ENCODE assay signal across 1 cellular context in the genomic region with DNA sequence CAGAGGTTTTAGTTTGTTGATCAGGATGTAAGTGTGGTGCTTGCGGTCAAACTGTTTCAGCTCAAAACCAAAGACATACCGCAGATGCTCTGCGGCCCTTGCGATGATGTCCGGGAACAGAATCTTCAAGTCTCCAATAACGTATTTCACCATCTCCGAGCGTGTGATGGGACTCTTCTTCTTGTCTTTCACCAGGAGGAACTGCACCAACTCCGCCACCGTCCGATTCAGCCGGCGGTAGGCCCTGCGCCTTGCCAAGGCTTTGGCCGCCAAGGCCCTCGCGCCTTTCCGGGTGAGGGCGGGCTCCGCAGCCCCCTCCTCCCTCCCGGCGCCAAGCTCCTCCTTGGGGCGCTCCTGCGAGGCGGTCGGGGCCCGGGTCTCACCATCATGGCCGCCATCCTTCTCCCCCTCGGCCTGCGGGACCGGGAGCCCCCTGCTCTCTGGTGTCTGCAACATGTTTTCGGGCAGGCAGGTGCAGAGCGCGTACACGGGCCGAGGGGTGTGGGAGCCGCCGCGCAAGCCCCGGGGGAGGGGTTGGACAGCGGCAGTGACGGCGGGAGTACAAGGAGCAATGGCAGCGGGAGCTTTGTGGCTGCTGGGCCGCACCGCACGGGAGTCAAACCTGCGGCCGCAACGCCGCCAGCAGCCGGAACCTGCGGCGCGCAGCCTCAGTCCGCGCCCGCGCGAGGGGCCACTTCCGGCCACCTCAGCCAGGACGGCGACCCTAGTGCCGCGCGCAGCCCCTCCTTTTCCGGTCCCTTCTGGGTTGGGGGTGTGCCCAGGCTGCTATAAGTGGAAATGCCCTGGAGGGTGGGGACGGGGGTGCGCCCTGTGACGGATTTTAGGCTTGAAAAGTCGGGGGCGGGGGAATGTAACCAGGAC.
A peak's percentile ranks its signal among the peaks of the same experiment; 100 is the strongest.
TF ChIP-seq lines count a peak whose summit lies in the region.

A gene with protein sequence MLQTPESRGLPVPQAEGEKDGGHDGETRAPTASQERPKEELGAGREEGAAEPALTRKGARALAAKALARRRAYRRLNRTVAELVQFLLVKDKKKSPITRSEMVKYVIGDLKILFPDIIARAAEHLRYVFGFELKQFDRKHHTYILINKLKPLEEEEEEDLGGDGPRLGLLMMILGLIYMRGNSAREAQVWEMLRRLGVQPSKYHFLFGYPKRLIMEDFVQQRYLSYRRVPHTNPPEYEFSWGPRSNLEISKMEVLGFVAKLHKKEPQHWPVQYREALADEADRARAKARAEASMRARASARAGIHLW (minus strand): TSS at position 699 of the 882 bp plus-strand sequence. CDS start 243 bp downstream, at position 456.

TF ChIP-seq in K562, 482 proteins besides CTCF, POLR2A, EP300 and RAD21 (continued from another document and continues in another):
- TF ChIP-seq, protein P1, sequence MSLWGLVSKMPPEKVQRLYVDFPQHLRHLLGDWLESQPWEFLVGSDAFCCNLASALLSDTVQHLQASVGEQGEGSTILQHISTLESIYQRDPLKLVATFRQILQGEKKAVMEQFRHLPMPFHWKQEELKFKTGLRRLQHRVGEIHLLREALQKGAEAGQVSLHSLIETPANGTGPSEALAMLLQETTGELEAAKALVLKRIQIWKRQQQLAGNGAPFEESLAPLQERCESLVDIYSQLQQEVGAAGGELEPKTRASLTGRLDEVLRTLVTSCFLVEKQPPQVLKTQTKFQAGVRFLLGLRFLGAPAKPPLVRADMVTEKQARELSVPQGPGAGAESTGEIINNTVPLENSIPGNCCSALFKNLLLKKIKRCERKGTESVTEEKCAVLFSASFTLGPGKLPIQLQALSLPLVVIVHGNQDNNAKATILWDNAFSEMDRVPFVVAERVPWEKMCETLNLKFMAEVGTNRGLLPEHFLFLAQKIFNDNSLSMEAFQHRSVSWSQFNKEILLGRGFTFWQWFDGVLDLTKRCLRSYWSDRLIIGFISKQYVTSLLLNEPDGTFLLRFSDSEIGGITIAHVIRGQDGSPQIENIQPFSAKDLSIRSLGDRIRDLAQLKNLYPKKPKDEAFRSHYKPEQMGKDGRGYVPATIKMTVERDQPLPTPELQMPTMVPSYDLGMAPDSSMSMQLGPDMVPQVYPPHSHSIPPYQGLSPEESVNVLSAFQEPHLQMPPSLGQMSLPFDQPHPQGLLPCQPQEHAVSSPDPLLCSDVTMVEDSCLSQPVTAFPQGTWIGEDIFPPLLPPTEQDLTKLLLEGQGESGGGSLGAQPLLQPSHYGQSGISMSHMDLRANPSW (CRISPR knock-in tag; IDR thresholded peaks at IDR 0.05): 0 out of 2 replicates have a peak, but pooled peaks have one; percentile 49
- TF ChIP-seq MAZ (CRISPR knock-in tag; conservative IDR thresholded peaks at IDR 0.05 in 1 of 2, IDR thresholded peaks at IDR 0.05 in 1 of 2): peak; percentile 77 to 79
- TF ChIP-seq RBM25 (IDR thresholded peaks at IDR 0.05; ENCODE audit: low read depth, low read length, severe bottlenecking): no peak
- TF ChIP-seq BCL6 (CRISPR knock-in tag; IDR thresholded peaks at IDR 0.05): no peak
- peak; percentile 89 to 91 for TF ChIP-seq NRF1 (conservative IDR thresholded peaks at IDR 0.05 in 1 of 2, IDR thresholded peaks at IDR 0.05 in 1 of 2)
- TF ChIP-seq, protein P2, sequence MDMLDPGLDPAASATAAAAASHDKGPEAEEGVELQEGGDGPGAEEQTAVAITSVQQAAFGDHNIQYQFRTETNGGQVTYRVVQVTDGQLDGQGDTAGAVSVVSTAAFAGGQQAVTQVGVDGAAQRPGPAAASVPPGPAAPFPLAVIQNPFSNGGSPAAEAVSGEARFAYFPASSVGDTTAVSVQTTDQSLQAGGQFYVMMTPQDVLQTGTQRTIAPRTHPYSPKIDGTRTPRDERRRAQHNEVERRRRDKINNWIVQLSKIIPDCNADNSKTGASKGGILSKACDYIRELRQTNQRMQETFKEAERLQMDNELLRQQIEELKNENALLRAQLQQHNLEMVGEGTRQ (CRISPR knock-in tag; IDR thresholded peaks at IDR 0.05): no peak
- no peak for TF ChIP-seq CHD2 (IDR thresholded peaks at IDR 0.05; ENCODE audit: low read depth, low read length)
- TF ChIP-seq, protein P3, sequence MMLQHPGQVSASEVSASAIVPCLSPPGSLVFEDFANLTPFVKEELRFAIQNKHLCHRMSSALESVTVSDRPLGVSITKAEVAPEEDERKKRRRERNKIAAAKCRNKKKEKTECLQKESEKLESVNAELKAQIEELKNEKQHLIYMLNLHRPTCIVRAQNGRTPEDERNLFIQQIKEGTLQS (IDR thresholded peaks at IDR 0.05): no peak
- TF ChIP-seq, protein P3 (CRISPR knock-in tag; conservative IDR thresholded peaks at IDR 0.05): no peak
- TF ChIP-seq SIX5 (IDR thresholded peaks at IDR 0.05; ENCODE audit: borderline replicate concordance in 1 of 2, insufficient read depth in 1 of 2, low read depth in 1 of 2, low read length in 2 of 2): 0 out of 4 replicates have a peak, but pooled peaks of 1 of the 2 experiments have one; percentile 11
- peak; percentile 48; the same call in 1 of the 2 replicates for TF ChIP-seq SIN3B (IDR thresholded peaks at IDR 0.05; ENCODE audit: low read depth)
- no peak for TF ChIP-seq HIVEP1 (CRISPR knock-in tag; IDR thresholded peaks at IDR 0.05)
- TF ChIP-seq HNRNPLL (IDR thresholded peaks at IDR 0.05; ENCODE audit: low read depth, low read length, poor library complexity, severe bottlenecking): peak; percentile 93
- TF ChIP-seq BRD9 (IDR thresholded peaks at IDR 0.05; ENCODE audit: low read depth, partially characterized antibody): peak; percentile 40
- no peak for TF ChIP-seq ZNF507 (tag; conservative IDR thresholded peaks at IDR 0.05)
- TF ChIP-seq RBM22 (IDR thresholded peaks at IDR 0.05; ENCODE audit: low read depth, low read length, poor library complexity, severe bottlenecking): peak; percentile 42
- TF ChIP-seq FOXK2 (conservative IDR thresholded peaks at IDR 0.05 in 1 of 2, IDR thresholded peaks at IDR 0.05 in 1 of 2; ENCODE audit: low read depth in 2 of 2): no peak
- no peak for TF ChIP-seq ARID1B (IDR thresholded peaks at IDR 0.05)
- TF ChIP-seq EP400 (IDR thresholded peaks at IDR 0.05): peak; percentile 78
- peak; percentile 18 to 80; a peak in 2 of 4 replicates for TF ChIP-seq NONO (IDR thresholded peaks at IDR 0.05; ENCODE audit: low read depth in 2 of 2, low read length in 1 of 2)
- TF ChIP-seq RAD51 (IDR thresholded peaks at IDR 0.05; ENCODE audit: borderline replicate concordance, low read depth): no peak
- TF ChIP-seq ZFX (CRISPR knock-in tag; IDR thresholded peaks at IDR 0.05): peak; percentile 98
- TF ChIP-seq, protein P4, sequence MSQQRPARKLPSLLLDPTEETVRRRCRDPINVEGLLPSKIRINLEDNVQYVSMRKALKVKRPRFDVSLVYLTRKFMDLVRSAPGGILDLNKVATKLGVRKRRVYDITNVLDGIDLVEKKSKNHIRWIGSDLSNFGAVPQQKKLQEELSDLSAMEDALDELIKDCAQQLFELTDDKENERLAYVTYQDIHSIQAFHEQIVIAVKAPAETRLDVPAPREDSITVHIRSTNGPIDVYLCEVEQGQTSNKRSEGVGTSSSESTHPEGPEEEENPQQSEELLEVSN (IDR thresholded peaks at IDR 0.05; ENCODE audit: borderline replicate concordance in 1 of 2, extremely low read depth in 1 of 2, insufficient read depth in 1 of 2, insufficient read length in 1 of 2, low read depth in 1 of 2, low read length in 1 of 2, poor library complexity in 1 of 2, severe bottlenecking in 1 of 2): peak; percentile 31 to 45
- TF ChIP-seq NR2C1 (IDR thresholded peaks at IDR 0.05): no peak
- TF ChIP-seq NR2C1 (tag; IDR thresholded peaks at IDR 0.05): no peak
- peak; percentile 66 for TF ChIP-seq EGR1 (conservative IDR thresholded peaks at IDR 0.05)
- no peak for TF ChIP-seq PHB2 (IDR thresholded peaks at IDR 0.05; ENCODE audit: low read depth)
- no peak for TF ChIP-seq CEBPG (CRISPR knock-in tag; IDR thresholded peaks at IDR 0.05)
- no peak for TF ChIP-seq CEBPG (tag; conservative IDR thresholded peaks at IDR 0.05 in 1 of 2, IDR thresholded peaks at IDR 0.05 in 1 of 2)
- TF ChIP-seq ZKSCAN1 (IDR thresholded peaks at IDR 0.05; ENCODE audit: low read depth, low read length): 0 out of 2 replicates have a peak, but pooled peaks have one; percentile 19
- TF ChIP-seq ZBTB34 (CRISPR knock-in tag; IDR thresholded peaks at IDR 0.05): no peak
- TF ChIP-seq SIRT6 (IDR thresholded peaks at IDR 0.05; ENCODE audit: low read depth, low read length): no peak
- no peak for TF ChIP-seq MTA2 (IDR thresholded peaks at IDR 0.05; ENCODE audit: low read depth)
- TF ChIP-seq NCOA2 (IDR thresholded peaks at IDR 0.05; ENCODE audit: partially characterized antibody in 2 of 2): no peak
- TF ChIP-seq HOXB6 (CRISPR knock-in tag; IDR thresholded peaks at IDR 0.05; ENCODE audit: borderline replicate concordance): no peak
- TF ChIP-seq PHF8 (IDR thresholded peaks at IDR 0.05; ENCODE audit: borderline replicate concordance, low read length): peak; percentile 99
- peak; percentile 19; the same call in 1 of the 2 replicates for TF ChIP-seq GTF2E2 (tag; IDR thresholded peaks at IDR 0.05)
- TF ChIP-seq, protein P5, sequence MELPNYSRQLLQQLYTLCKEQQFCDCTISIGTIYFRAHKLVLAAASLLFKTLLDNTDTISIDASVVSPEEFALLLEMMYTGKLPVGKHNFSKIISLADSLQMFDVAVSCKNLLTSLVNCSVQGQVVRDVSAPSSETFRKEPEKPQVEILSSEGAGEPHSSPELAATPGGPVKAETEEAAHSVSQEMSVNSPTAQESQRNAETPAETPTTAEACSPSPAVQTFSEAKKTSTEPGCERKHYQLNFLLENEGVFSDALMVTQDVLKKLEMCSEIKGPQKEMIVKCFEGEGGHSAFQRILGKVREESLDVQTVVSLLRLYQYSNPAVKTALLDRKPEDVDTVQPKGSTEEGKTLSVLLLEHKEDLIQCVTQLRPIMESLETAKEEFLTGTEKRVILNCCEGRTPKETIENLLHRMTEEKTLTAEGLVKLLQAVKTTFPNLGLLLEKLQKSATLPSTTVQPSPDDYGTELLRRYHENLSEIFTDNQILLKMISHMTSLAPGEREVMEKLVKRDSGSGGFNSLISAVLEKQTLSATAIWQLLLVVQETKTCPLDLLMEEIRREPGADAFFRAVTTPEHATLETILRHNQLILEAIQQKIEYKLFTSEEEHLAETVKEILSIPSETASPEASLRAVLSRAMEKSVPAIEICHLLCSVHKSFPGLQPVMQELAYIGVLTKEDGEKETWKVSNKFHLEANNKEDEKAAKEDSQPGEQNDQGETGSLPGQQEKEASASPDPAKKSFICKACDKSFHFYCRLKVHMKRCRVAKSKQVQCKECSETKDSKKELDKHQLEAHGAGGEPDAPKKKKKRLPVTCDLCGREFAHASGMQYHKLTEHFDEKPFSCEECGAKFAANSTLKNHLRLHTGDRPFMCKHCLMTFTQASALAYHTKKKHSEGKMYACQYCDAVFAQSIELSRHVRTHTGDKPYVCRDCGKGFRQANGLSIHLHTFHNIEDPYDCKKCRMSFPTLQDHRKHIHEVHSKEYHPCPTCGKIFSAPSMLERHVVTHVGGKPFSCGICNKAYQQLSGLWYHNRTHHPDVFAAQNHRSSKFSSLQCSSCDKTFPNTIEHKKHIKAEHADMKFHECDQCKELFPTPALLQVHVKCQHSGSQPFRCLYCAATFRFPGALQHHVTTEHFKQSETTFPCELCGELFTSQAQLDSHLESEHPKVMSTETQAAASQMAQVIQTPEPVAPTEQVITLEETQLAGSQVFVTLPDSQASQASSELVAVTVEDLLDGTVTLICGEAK (IDR thresholded peaks at IDR 0.05): peak; percentile 96
- TF ChIP-seq, protein P5 (CRISPR knock-in tag; IDR thresholded peaks at IDR 0.05): no peak
- no peak for TF ChIP-seq ZNF3 (CRISPR knock-in tag; IDR thresholded peaks at IDR 0.05)
- peak; percentile 55 for TF ChIP-seq PCBP1 (IDR thresholded peaks at IDR 0.05; ENCODE audit: low read depth, low read length, poor library complexity, severe bottlenecking)
- TF ChIP-seq RCOR1 (IDR thresholded peaks at IDR 0.05; ENCODE audit: borderline replicate concordance in 1 of 2, low read depth in 2 of 2, low read length in 2 of 2): no peak; a peak in 1 of 4 replicates
- TF ChIP-seq ZBTB1 (CRISPR knock-in tag; IDR thresholded peaks at IDR 0.05; ENCODE audit: borderline replicate concordance, low read depth): peak; percentile 89; the same call in 1 of the 2 replicates
